1 cellular context compared by ENCODE assay signal in the genomic region with DNA sequence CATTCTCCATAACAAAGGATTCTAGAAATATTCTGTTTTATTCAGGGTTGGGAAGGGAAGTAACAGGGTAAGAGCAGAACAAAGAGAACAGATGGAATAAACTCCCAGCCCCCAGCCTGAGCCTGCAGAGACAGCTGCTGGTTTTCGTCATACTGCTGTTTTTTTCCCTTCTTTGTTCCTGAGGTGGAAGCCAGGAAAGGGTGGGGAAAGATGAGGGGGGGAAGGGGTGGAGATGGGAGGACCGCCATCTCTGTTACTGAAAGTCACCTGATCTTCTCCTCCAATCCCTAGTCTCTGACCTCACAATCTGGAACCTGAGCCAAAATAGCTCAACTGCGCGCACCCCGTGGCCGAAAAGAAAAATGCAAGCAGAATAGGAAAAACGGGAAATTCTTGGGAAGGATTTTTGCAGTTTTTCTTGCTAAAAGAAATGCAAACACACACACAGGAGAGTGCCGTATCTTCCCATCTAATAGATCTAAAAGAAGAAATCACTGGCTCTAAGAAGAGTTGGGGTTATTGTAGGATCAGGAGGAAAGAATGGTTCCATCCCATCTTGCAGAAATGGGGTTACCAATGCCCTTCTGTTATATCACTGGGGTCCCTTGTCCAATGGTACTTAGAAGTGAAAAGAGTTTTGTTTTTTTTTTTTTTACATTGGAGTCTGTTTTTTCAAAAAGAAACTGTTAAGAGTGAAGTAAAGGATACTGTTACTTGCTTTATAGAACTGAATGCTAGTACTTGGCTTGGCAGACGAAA.
TF ChIP-seq lines count a peak whose summit lies in the region.

No MANE protein-coding gene starts in this region.

TF ChIP-seq in A549, 52 proteins besides CTCF, POLR2A, EP300 and RAD21 (continued from another document):
- TF ChIP-seq, protein P1, sequence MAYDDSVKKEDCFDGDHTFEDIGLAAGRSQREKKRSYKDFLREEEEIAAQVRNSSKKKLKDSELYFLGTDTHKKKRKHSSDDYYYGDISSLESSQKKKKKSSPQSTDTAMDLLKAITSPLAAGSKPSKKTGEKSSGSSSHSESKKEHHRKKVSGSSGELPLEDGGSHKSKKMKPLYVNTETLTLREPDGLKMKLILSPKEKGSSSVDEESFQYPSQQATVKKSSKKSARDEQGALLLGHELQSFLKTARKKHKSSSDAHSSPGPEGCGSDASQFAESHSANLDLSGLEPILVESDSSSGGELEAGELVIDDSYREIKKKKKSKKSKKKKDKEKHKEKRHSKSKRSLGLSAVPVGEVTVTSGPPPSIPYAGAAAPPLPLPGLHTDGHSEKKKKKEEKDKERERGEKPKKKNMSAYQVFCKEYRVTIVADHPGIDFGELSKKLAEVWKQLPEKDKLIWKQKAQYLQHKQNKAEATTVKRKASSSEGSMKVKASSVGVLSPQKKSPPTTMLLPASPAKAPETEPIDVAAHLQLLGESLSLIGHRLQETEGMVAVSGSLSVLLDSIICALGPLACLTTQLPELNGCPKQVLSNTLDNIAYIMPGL (CRISPR knock-in tag; IDR thresholded peaks at IDR 0.05; ENCODE audit: borderline replicate concordance): no peak
- TF ChIP-seq SMC3 (IDR thresholded peaks at IDR 0.05) (peak; percentile 63), FOXS1 (CRISPR knock-in tag; IDR thresholded peaks at IDR 0.05) (no peak), ZNF302 (CRISPR knock-in tag; IDR thresholded peaks at IDR 0.05) (no peak)
